15 cellular contexts compared by ENCODE assay signal in genomic region chr16:70475054-70475871, GRCh38. TPM values are rescaled to one million over a fixed set of nuclear protein-coding genes. Genes with fewer than 3 reads are reported as not detected.
DNase-seq lines count a peak whose midpoint lies in the region; ATAC-seq and TF ChIP-seq lines count a peak whose summit lies in the region.
"Had no signal": no experiment of that assay in that cellular context is flagged by ENCODE, and none has a peak within 500 bp of the region (broad histone marks: within the 10 kb centered on the region; RNA-seq: fewer than 3 reads in every experiment).

No MANE protein-coding gene starts in this region.

- H3K4me3 Mint-ChIP-seq in activated T-cell treated with anti-CD3 and anti-CD28 coated beads, Interleukin-2, amount 50 U/mL, for 24 hours, result no peak overlapping the region
- H3K4me3 Mint-ChIP-seq: activated naive CD4-positive, alpha-beta T cell treated with anti-CD3 and anti-CD28 coated beads, Interleukin-2, amount 10 ng/mL, durations not matched to agents 7 days and 5 days; CD8-positive, alpha-beta T cell; H9; memory B cell had no signal

- no peaks in the 10 kb centered on the region for H3K9me3 Mint-ChIP-seq in activated T-cell treated with anti-CD3 and anti-CD28 coated beads, Interleukin-2, amount 50 U/mL, for 24 hours
- H3K9me3 Mint-ChIP-seq: activated naive CD4-positive, alpha-beta T cell treated with anti-CD3 and anti-CD28 coated beads, Interleukin-2, amount 10 ng/mL, durations not matched to agents 7 days and 5 days; CD8-positive, alpha-beta T cell; H9; memory B cell; natural killer cell treated with Interleukin-12 subunit alpha and Interleukin-12 subunit beta and Interleukin-15 and Interleukin-18, amount 100 ng/mL, for 72 hours had no signal

- ATAC-seq in RWPE2 (ENCODE audit: low read depth) (no peak), HG03460 (IDR thresholded peaks at IDR 0.05; ENCODE audit: unreplicated experiment) (no peak)
- ATAC-seq: body of pancreas; CD8-positive, alpha-beta T cell had no signal

- H3K4me2 ChIP-seq in osteoblast (ENCODE audit: insufficient read depth, low read length), result no peak overlapping the region

- H3K4me3 ChIP-seq in RWPE2 (ENCODE audit: severe bottlenecking) (no peak overlapping the region), osteoblast (ENCODE audit: insufficient read depth, low read length) (no peak overlapping the region)
- H3K4me3 ChIP-seq: body of pancreas had no signal

- H3K9me3 ChIP-seq in RWPE2 (ENCODE audit: severe bottlenecking) (no peaks in the 10 kb centered on the region), osteoblast (ENCODE audit: low read depth, low read length) (no peaks in the 10 kb centered on the region)
- H3K9me3 ChIP-seq: body of pancreas had no signal

- H2AFZ ChIP-seq in osteoblast (ENCODE audit: low read length), result no peak overlapping the region

- TF ChIP-seq CTCF in RWPE2 (IDR thresholded peaks at IDR 0.05; ENCODE audit: poor library complexity, severe bottlenecking), result no peak
- no peak for TF ChIP-seq CTCF in osteoblast (IDR thresholded peaks at IDR 0.05; ENCODE audit: extremely low read depth, low read depth, low read length)

- H3K27ac Mint-ChIP-seq in activated T-cell treated with anti-CD3 and anti-CD28 coated beads, Interleukin-2, amount 50 U/mL, for 24 hours, result peak overlapping the region; percentile 72
- H3K27ac Mint-ChIP-seq: CD8-positive, alpha-beta T cell; memory B cell had no signal

- peaks cover 15% of the 10 kb centered on the region for H3K36me3 ChIP-seq in RWPE2 (ENCODE audit: low read depth)
- H3K36me3 ChIP-seq in osteoblast (ENCODE audit: insufficient read depth, low read length), result peaks cover 11% of the 10 kb centered on the region

- no peaks in the 10 kb centered on the region for H4K20me1 ChIP-seq in osteoblast (ENCODE audit: insufficient read depth, low read length)

- H3K27ac ChIP-seq in RWPE2 (ENCODE audit: poor library complexity, severe bottlenecking) (peak overlapping the region; percentile 75), osteoblast (ENCODE audit: low read depth, low read length) (no peak overlapping the region)
- H3K27ac ChIP-seq: body of pancreas had no signal

- DNase-seq in activated T-cell treated with anti-CD3 and anti-CD28 coated beads, Interleukin-2, amount 50 U/mL, for 24 hours, result no peak
- DNase-seq in activated T-cell treated with anti-CD3 and anti-CD28 coated beads, Interleukin-2, amount 50 U/mL, for 48 hours, result no peak
- DNase-seq in RWPE2 (ENCODE audit: low spot score), result peak; percentile 61
- peak; percentile 81 for DNase-seq in osteoblast (ENCODE audit: insufficient read length, low spot score, missing footprints)
- DNase-seq in SW480 (ENCODE audit: low spot score), result no peak
- DNase-seq: activated naive CD4-positive, alpha-beta T cell treated with anti-CD3 and anti-CD28 coated beads, Interleukin-2, amount 10 ng/mL, durations not matched to agents 7 days and 5 days; body of pancreas; CD8-positive, alpha-beta T cell; glutamatergic neuron; H9; NCI-H1930; stimulated activated CD4-positive, alpha-beta T cell treated with anti-CD3 and anti-CD28 coated beads, Interleukin-15, amount 100 ng/mL, for 24 hours had no signal

- no peaks in the 10 kb centered on the region for H3K79me2 ChIP-seq in osteoblast (ENCODE audit: insufficient read depth, low read length)

- H3K27me3 ChIP-seq in RWPE2 (ENCODE audit: insufficient read depth, poor library complexity, severe bottlenecking), result no peaks in the 10 kb centered on the region
- no peaks in the 10 kb centered on the region for H3K27me3 ChIP-seq in osteoblast (ENCODE audit: insufficient read depth, low read length)
- H3K27me3 ChIP-seq: body of pancreas had no signal

- H3K27me3 Mint-ChIP-seq in activated T-cell treated with anti-CD3 and anti-CD28 coated beads, Interleukin-2, amount 50 U/mL, for 24 hours, result no peaks in the 10 kb centered on the region
- H3K27me3 Mint-ChIP-seq: activated naive CD4-positive, alpha-beta T cell treated with anti-CD3 and anti-CD28 coated beads, Interleukin-2, amount 10 ng/mL, durations not matched to agents 7 days and 5 days; memory B cell; natural killer cell treated with Interleukin-12 subunit alpha and Interleukin-12 subunit beta and Interleukin-15 and Interleukin-18, amount 100 ng/mL, for 72 hours had no signal

- peaks cover 49% of the 10 kb centered on the region for H3K36me3 Mint-ChIP-seq in activated T-cell treated with anti-CD3 and anti-CD28 coated beads, Interleukin-2, amount 50 U/mL, for 24 hours (ENCODE audit: low read depth)
- H3K36me3 Mint-ChIP-seq: natural killer cell treated with Interleukin-12 subunit alpha and Interleukin-12 subunit beta and Interleukin-15 and Interleukin-18, amount 100 ng/mL, for 72 hours had no signal

- H3K4me1 ChIP-seq in RWPE2 (ENCODE audit: insufficient read depth, poor library complexity, severe bottlenecking), result peaks cover 15% of the 10 kb centered on the region
- peaks cover 9% of the 10 kb centered on the region for H3K4me1 ChIP-seq in osteoblast (ENCODE audit: insufficient read depth, low read length)
- H3K4me1 ChIP-seq: body of pancreas had no signal

- peaks cover 31% of the 10 kb centered on the region for H3K4me1 Mint-ChIP-seq in activated T-cell treated with anti-CD3 and anti-CD28 coated beads, Interleukin-2, amount 50 U/mL, for 24 hours (ENCODE audit: low read depth)

RNA-seq across cellular contexts. Expression of gene FCSK, which starts 20.9 kb away (rescaled TPM):
- total RNA-seq in osteoblast, result 10.3 and 11.9 TPM in 2 replicates

RNA-seq across cellular contexts. Expression of gene ST3GAL2, which starts 36.4 kb away (rescaled TPM):
- total RNA-seq in osteoblast, result 22.4 and 22.7 TPM in 2 replicates

RNA-seq across cellular contexts. Expression of gene COG4, which starts 48.1 kb away (rescaled TPM):
- total RNA-seq in osteoblast, result 51.3 and 61.5 TPM in 2 replicates

RNA-seq across cellular contexts. Expression of gene SF3B3, which starts 48.4 kb away (rescaled TPM):
- total RNA-seq in osteoblast, result 123 and 142 TPM in 2 replicates

Comparison
In these comparisons a context has a peak if more than half of its experiments do, and no peak if none do; other contexts are left out.
1. DNase-seq: peak in RWPE2 (single experiment) and osteoblast (single experiment); none in activated T-cell treated with anti-CD3 and anti-CD28 coated beads, Interleukin-2, amount 50 U/mL, for 24 hours (single experiment), activated T-cell treated with anti-CD3 and anti-CD28 coated beads, Interleukin-2, amount 50 U/mL, for 48 hours (0 of 2) and SW480 (single experiment).